ENCODE assay signal across 30 cellular contexts in genomic region chr5:102701748-102702147, GRCh38.
"Had no signal": no experiment of that assay in that cellular context is flagged by ENCODE, and none has a peak within 500 bp of the region (broad histone marks: within the 10 kb centered on the region; RNA-seq: fewer than 3 reads in every experiment).

No MANE protein-coding gene starts in this region.

- DNase-seq: activated CD4-positive, alpha-beta T cell treated with anti-CD3 and anti-CD28 coated beads, Interleukin-2, amount 10 ng/mL, durations not matched to agents 24 days and 14 days; activated CD4-positive, alpha-beta T cell treated with anti-CD3 and anti-CD28 coated beads, Interleukin-2, amount 50 U/mL, for 4 hours; activated CD8-positive, alpha-beta T cell treated with anti-CD3 and anti-CD28 coated beads for 36 hours; activated effector memory CD4-positive, alpha-beta T cell treated with anti-CD3 and anti-CD28 coated beads, Interleukin-2, amount 50 U/mL, for 16 hours; activated naive CD4-positive, alpha-beta T cell; activated naive CD4-positive, alpha-beta T cell treated with anti-CD3 and anti-CD28 coated beads, Interleukin-2, amount 50 U/mL, for 16 hours; activated naive CD8-positive, alpha-beta T cell treated with anti-CD3 and anti-CD28 coated beads for 36 hours; activated T-cell treated with anti-CD3 and anti-CD28 coated beads, Interleukin-2, amount 50 U/mL, for 1 hour; activated T-cell treated with anti-CD3 and anti-CD28 coated beads, Interleukin-2, amount 50 U/mL, for 72 hours; amniotic stem cell; aorta; brain microvascular endothelial cell; central memory CD4-positive, alpha-beta T cell; IMR-90; Karpas-422; NCI-H1092; NCI-H1436 treated with DMSO at 0.1 percent for 48 hours; NCI-H1694 treated with DMSO at 0.1 percent for 48 hours; NCI-H2029; NCI-H510A; NCI-H526; NCI-H748 treated with DMSO at 0.1 percent for 48 hours; NK-92 treated with Interleukin-12 subunit alpha and Interleukin-12 subunit beta, amount 100 ng/mL, for 24 hours; PC-3; Peyer's patch; Right ventricle myocardium superior; SK-N-SH; T1000 had no signal

- ATAC-seq: activated CD8-positive, alpha-beta T cell treated with anti-CD3 and anti-CD28 coated beads for 36 hours; activated T-cell treated with anti-CD3 and anti-CD28 coated beads, Interleukin-2, amount 50 U/mL, for 72 hours; activated T-helper 17 cell treated with anti-CD3 and anti-CD28 coated beads, Interleukin-2, amount 50 U/mL, for 72 hours; K562 had no signal
